Comparison of ENCODE assay signal across 18 cellular contexts in the genomic region with DNA sequence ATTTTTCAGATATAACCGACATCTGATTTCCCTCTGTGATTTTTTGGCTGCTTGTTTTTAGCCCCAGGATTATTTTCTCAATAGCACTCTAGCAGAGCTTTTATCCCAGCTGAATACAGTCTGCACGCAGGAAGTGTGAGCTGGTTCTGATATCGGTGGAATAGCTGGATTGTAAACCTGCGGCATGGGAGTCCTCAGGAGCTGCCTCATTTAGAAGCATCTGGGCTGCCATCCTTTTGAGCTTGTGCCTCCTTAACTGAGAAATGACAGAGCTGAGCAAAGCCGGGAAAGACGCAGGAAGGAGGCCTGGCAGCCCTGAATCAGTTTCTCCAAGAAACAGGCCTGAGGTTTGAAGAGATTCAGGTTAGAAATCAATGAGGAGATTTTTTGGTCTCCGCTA. TPM values are rescaled to one million over a fixed set of nuclear protein-coding genes. Genes with fewer than 3 reads are reported as not detected.
DNase-seq lines count a peak whose midpoint lies in the region; ATAC-seq and TF ChIP-seq lines count a peak whose summit lies in the region.
"Had no signal": no experiment of that assay in that cellular context is flagged by ENCODE, and none has a peak within 500 bp of the region (broad histone marks: within the 10 kb centered on the region; RNA-seq: fewer than 3 reads in every experiment).

No MANE protein-coding gene starts in this region.

- H3K27me3 Mint-ChIP-seq in brain: peaks cover 6% of the 10 kb centered on the region
- peaks cover 32% of the 10 kb centered on the region for H3K27me3 Mint-ChIP-seq in progenitor cell of endocrine pancreas

- peaks cover 0 to 6% (median 0%) of the 10 kb centered on the region in 5 experiments for H3K9me3 Mint-ChIP-seq in brain
- H3K9me3 Mint-ChIP-seq in progenitor cell of endocrine pancreas (ENCODE audit: low read depth): no peaks in the 10 kb centered on the region
- H3K9me3 Mint-ChIP-seq: CD4-positive, alpha-beta memory T cell; CD4-positive, CD25-positive, alpha-beta regulatory T cell had no signal

- DNase-seq in D341Med (ENCODE audit: low spot score) (peak; percentile 2), mesenteric fat pad (ENCODE audit: low spot score) (peak; percentile 26), sciatic nerve (ENCODE audit: low spot score) (peak; percentile 22), progenitor cell of endocrine pancreas (ENCODE audit: low spot score, unreplicated experiment) (no peak), AG08395 (ENCODE audit: low spot score) (no peak)
- no peak for DNase-seq in stimulated activated CD4-positive, alpha-beta T cell treated with anti-CD3 and anti-CD28 coated beads, Interleukin-1b, Interleukin-23, amount 100 ng/mL, for 48 hours
- DNase-seq: BE2C; C1 segment of cervical spinal cord; CD4-positive, alpha-beta memory T cell; CD4-positive, CD25-positive, alpha-beta regulatory T cell; CD8-positive, alpha-beta memory T cell; COR-L47; DMS79 treated with DMSO at 0.1 percent for 48 hours; GF-D8 had no signal

- TF ChIP-seq CTCF in brain (conservative IDR thresholded peaks at IDR 0.05) (no peak), progenitor cell of endocrine pancreas (IDR thresholded peaks at IDR 0.05; ENCODE audit: unreplicated experiment) (no peak)

- peak overlapping the region in 2 of 5 experiments; percentile 11 to 37 for H3K4me3 Mint-ChIP-seq in brain
- no peak overlapping the region for H3K4me3 Mint-ChIP-seq in progenitor cell of endocrine pancreas (ENCODE audit: low read depth)
- H3K4me3 Mint-ChIP-seq: CD4-positive, alpha-beta memory T cell; CD4-positive, CD25-positive, alpha-beta regulatory T cell; CD8-positive, alpha-beta memory T cell had no signal

- H3K27ac Mint-ChIP-seq in brain (peak overlapping the region; percentile 41 to 99 (median 60)), progenitor cell of endocrine pancreas (no peak overlapping the region)
- H3K27ac Mint-ChIP-seq: CD14-positive monocyte; CD4-positive, CD25-positive, alpha-beta regulatory T cell; CD8-positive, alpha-beta memory T cell had no signal

- ATAC-seq in sciatic nerve: no peak
- ATAC-seq: A549, GM12878 had no signal

- H3K36me3 Mint-ChIP-seq in brain: no peaks in the 10 kb centered on the region
- no peaks in the 10 kb centered on the region for H3K36me3 Mint-ChIP-seq in progenitor cell of endocrine pancreas (ENCODE audit: insufficient read depth)
- H3K36me3 Mint-ChIP-seq: CD14-positive monocyte; CD4-positive, alpha-beta memory T cell; CD4-positive, CD25-positive, alpha-beta regulatory T cell had no signal

- H3K4me1 Mint-ChIP-seq in brain: peaks cover 4% of the 10 kb centered on the region
- no peaks in the 10 kb centered on the region for H3K4me1 Mint-ChIP-seq in progenitor cell of endocrine pancreas (ENCODE audit: low read depth)

- intact Hi-C loops in sciatic nerve (cut with DNase I): no loop called here

RNA-seq across cellular contexts. Expression of a gene that starts 28.4 kb away (rescaled TPM):
- 34.2 TPM for polyA plus RNA-seq in brain (ENCODE audit: insufficient read depth, low read depth, low replicate concordance)
- total RNA-seq in mesenteric fat pad (42.8 TPM), sciatic nerve (20.6 TPM), progenitor cell of endocrine pancreas (18.2 and 18.4 TPM in 2 replicates)

RNA-seq across cellular contexts. Expression of a gene that starts 53.1 kb away (rescaled TPM):
- 14.1 TPM for polyA plus RNA-seq in brain (ENCODE audit: insufficient read depth, low read depth, low replicate concordance)
- total RNA-seq in mesenteric fat pad (21.4 TPM), sciatic nerve (14.8 TPM), progenitor cell of endocrine pancreas (21.2 and 21.8 TPM in 2 replicates)

Comparison
In these comparisons a context has a peak if more than half of its experiments do, and no peak if none do; other contexts are left out.
1. DNase-seq: peak in D341Med (single experiment), mesenteric fat pad (single experiment) and sciatic nerve (single experiment); none in progenitor cell of endocrine pancreas (single experiment), stimulated activated CD4-positive, alpha-beta T cell treated with anti-CD3 and anti-CD28 coated beads, Interleukin-1b, Interleukin-23, amount 100 ng/mL, for 48 hours (single experiment) and AG08395 (single experiment).